Comparison of ENCODE assay signal across 19 cellular contexts in genomic region chr4:25402521-25402920, GRCh38. TPM values are rescaled to one million over a fixed set of nuclear protein-coding genes. Genes with fewer than 3 reads are reported as not detected.
DNase-seq lines count a peak whose midpoint lies in the region; FAIRE-seq and TF ChIP-seq lines count a peak whose summit lies in the region.
"Had no signal": no experiment of that assay in that cellular context is flagged by ENCODE, and none has a peak within 500 bp of the region (broad histone marks: within the 10 kb centered on the region; RNA-seq: fewer than 3 reads in every experiment).

No MANE protein-coding gene starts in this region.

- H3K4me3 Mint-ChIP-seq in endothelial cell (ENCODE audit: unreplicated experiment) (no peak overlapping the region), immature natural killer cell (no peak overlapping the region)
- H3K4me3 Mint-ChIP-seq: CD4-positive, alpha-beta T cell had no signal

- no peak for FAIRE-seq in H54 (lab: Jason Lieb, UNC)
- FAIRE-seq: HepG2 had no signal

- H3K9ac ChIP-seq in skeletal muscle satellite cell (ENCODE audit: low read depth, low read length): peak overlapping the region; percentile 47

- H3K27me3 Mint-ChIP-seq in endothelial cell (ENCODE audit: unreplicated experiment): peaks cover 1% of the 10 kb centered on the region
- no peaks in the 10 kb centered on the region for H3K27me3 Mint-ChIP-seq in immature natural killer cell (ENCODE audit: low read depth in 3 of 3)
- H3K27me3 Mint-ChIP-seq: CD4-positive, alpha-beta T cell had no signal

- no peak for TF ChIP-seq POLR2A in H54 (IDR thresholded peaks at IDR 0.05; ENCODE audit: low read depth, low read length)

- in situ Hi-C loops in astrocyte of the spinal cord (cut with HindIII; ENCODE audit: low sequenced_read_pairs): no loop called here

- H3K27ac Mint-ChIP-seq in endothelial cell (ENCODE audit: unreplicated experiment): no peak overlapping the region
- H3K27ac Mint-ChIP-seq in immature natural killer cell: no peak overlapping the region
- H3K27ac Mint-ChIP-seq: CD4-positive, alpha-beta T cell had no signal

- DNase-seq in GM04503 (ENCODE audit: low read depth): peak; percentile 22
- peak; percentile 9 for DNase-seq in astrocyte of the spinal cord (ENCODE audit: low read depth, low spot score)
- peak; percentile 51 for DNase-seq in fibroblast of the aortic adventitia (ENCODE audit: low read depth)
- DNase-seq in endothelial cell (ENCODE audit: low spot score): no peak
- no peak for DNase-seq in H54 (ENCODE audit: insufficient read length, low spot score)
- DNase-seq in glomerular visceral epithelial cell (ENCODE audit: extremely low spot score): no peak
- no peak for DNase-seq in immature natural killer cell
- DNase-seq: ACHN; BE2C; CD4-positive, alpha-beta T cell; GF-D8; MG63; NCI-H1092; NCI-H146; NCI-H2081 treated with DMSO at 0.1 percent for 48 hours; NCI-H510A; NCI-H82 had no signal

- H3K4me3 ChIP-seq in astrocyte of the spinal cord (ENCODE audit: low read depth, low read length) (no peak overlapping the region), fibroblast of the aortic adventitia (ENCODE audit: low read depth, low read length) (no peak overlapping the region), skeletal muscle satellite cell (ENCODE audit: low read length) (no peak overlapping the region)
- H3K4me3 ChIP-seq: MG63 had no signal

- H3K36me3 Mint-ChIP-seq in endothelial cell (ENCODE audit: low read depth, unreplicated experiment) (peaks cover 22% of the 10 kb centered on the region), immature natural killer cell (peaks cover 31 to 63% (median 33%) of the 10 kb centered on the region in 3 donors)

- no peaks in the 10 kb centered on the region for H3K4me1 Mint-ChIP-seq in endothelial cell (ENCODE audit: unreplicated experiment)
- H3K4me1 Mint-ChIP-seq in immature natural killer cell: peaks cover 0 to 3% of the 10 kb centered on the region in 2 donors

- H3K36me3 ChIP-seq in skeletal muscle satellite cell (ENCODE audit: insufficient read depth, low read length): peaks cover 57% of the 10 kb centered on the region

- H3K4me1 ChIP-seq in skeletal muscle satellite cell (ENCODE audit: control insufficient read depth, insufficient read depth, low read length): peaks cover 37% of the 10 kb centered on the region
- H3K4me1 ChIP-seq: BE2C had no signal

- TF ChIP-seq CTCF in astrocyte of the spinal cord (IDR thresholded peaks at IDR 0.05; ENCODE audit: low read depth, low read length) (no peak), fibroblast of the aortic adventitia (IDR thresholded peaks at IDR 0.05; ENCODE audit: insufficient read depth, low read length) (no peak), endothelial cell (IDR thresholded peaks at IDR 0.05; ENCODE audit: unreplicated experiment) (no peak)

- H3K9me3 Mint-ChIP-seq in endothelial cell (ENCODE audit: unreplicated experiment) (no peaks in the 10 kb centered on the region), immature natural killer cell (no peaks in the 10 kb centered on the region)
- H3K9me3 Mint-ChIP-seq: CD4-positive, alpha-beta T cell had no signal

- H3K27me3 ChIP-seq in skeletal muscle satellite cell (ENCODE audit: control insufficient read depth, insufficient read depth, low read length): no peaks in the 10 kb centered on the region
- H3K27me3 ChIP-seq: BE2C, MG63 had no signal

- H3K9me3 ChIP-seq in skeletal muscle satellite cell (replicated peaks; ENCODE audit: low read length): no peaks in the 10 kb centered on the region
- H3K9me3 ChIP-seq: BE2C, MG63 had no signal

- H3K4me2 ChIP-seq in skeletal muscle satellite cell (ENCODE audit: low read length): peak overlapping the region; percentile 28

RNA-seq across cellular contexts. Expression of gene ANAPC4, which starts 25.5 kb away (rescaled TPM):
- 30.7 and 35.2 TPM in 2 replicates for total RNA-seq in fibroblast of the aortic adventitia (ENCODE audit: low replicate concordance)
- total RNA-seq in skeletal muscle satellite cell (2012; rRNA removed): 23.6 and 24.3 TPM in 2 replicates
- total RNA-seq in endothelial cell (ENCODE audit: unreplicated experiment): 20.1 TPM
- polyA plus RNA-seq in immature natural killer cell: 10 to 100 TPM; 13.3 to 25.7 (median 18.6) TPM

Comparison
In these comparisons a context has a peak if more than half of its experiments do, and no peak if none do; other contexts are left out.
1. DNase-seq: peak in GM04503 (single experiment), astrocyte of the spinal cord (single experiment) and fibroblast of the aortic adventitia (single experiment); none in endothelial cell (single experiment), H54 (single experiment), glomerular visceral epithelial cell (single experiment) and immature natural killer cell (0 of 3).